In the genomic region with DNA sequence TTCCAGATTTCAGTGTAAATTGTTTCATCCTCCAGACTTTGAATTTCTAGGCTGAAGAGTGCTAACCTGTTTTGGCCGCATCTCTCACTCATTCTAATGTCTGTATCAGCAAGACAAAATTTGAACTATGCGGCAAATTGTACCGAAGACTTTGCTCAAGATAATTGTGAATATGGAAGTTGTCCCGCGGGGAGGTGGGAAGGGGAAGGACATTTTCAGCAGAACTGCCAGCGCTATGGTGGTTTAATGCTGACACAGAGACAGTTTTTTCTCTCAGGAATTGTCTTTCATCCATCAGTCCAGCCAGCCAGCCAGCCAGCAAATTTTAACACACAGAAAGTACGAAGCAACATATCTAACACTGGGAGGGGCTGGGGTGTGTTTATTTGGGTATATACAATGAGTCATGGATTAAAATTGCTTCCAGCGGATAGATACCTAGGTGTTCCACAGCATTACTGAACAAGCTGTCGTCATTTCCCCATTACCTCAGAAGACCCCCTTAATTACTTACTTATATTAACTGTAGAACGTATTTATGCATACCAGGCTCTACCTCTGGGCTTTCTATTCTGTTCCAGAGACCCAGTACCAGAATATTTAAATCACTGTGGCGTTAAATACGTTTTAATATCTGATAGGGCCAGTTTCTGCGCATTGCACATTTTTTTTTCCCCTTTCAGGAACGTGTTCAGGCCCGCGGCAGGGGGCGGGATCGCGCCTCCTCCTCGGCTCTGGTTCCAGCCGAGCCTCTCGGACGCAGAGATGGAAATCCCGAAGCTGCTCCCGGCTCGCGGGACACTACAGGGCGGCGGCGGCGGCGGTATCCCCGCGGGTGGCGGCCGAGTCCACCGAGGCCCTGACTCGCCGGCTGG, we compare ENCODE assay signal across 8 cellular contexts. TPM values are rescaled to one million over a fixed set of nuclear protein-coding genes. Genes with fewer than 3 reads are reported as not detected.
DNase-seq lines count a peak whose midpoint lies in the region; ATAC-seq and TF ChIP-seq lines count a peak whose summit lies in the region.
"Not testable (repeated sequence)": the region's sequence is repeated elsewhere in the genome, so short reads cannot be mapped to it uniquely, and the experiment has no call there.

A gene (plus strand): TSS at position 728 of the 875 bp plus-strand sequence. CDS start 38 bp downstream, at position 766.

- peak in 2 of 7 experiments; percentile 17 to 40 for DNase-seq in CD8-positive, alpha-beta T cell
- DNase-seq in NCI-H2227 (lab: John Stamatoyannopoulos, UW; ENCODE audit: unreplicated experiment) = peak; percentile 42
- DNase-seq in activated CD8-positive, alpha-beta T cell treated with anti-CD3 and anti-CD28 coated beads, Interleukin-2, amount 10 ng/mL, durations not matched to agents 7 days and 5 days = peak; percentile 21
- DNase-seq in endothelial cell (ENCODE audit: low spot score); right lobe of liver: not testable (repeated sequence)

- TF ChIP-seq POLR2A in right lobe of liver (IDR thresholded peaks at IDR 0.05) = not testable (repeated sequence)

- H3K27ac Mint-ChIP-seq in CD8-positive, alpha-beta T cell = peak within 1 kb of the TSS; percentile 97
- H3K27ac Mint-ChIP-seq in activated CD8-positive, alpha-beta T cell treated with anti-CD3 and anti-CD28 coated beads, Interleukin-2, amount 10 ng/mL, durations not matched to agents 7 days and 5 days = peak within 1 kb of the TSS; percentile 79
- H3K27ac Mint-ChIP-seq in endothelial cell (ENCODE audit: unreplicated experiment) = peak within 1 kb of the TSS; percentile 83

- POLR2A ChIA-PET in CD8-positive, alpha-beta T cell (lab: Charles Lee); activated CD8-positive, alpha-beta T cell treated with anti-CD3 and anti-CD28 coated beads, Interleukin-2, amount 10 ng/mL, durations not matched to agents 7 days and 5 days (lab: Charles Lee): not testable (repeated sequence)

- H3K36me3 Mint-ChIP-seq in CD8-positive, alpha-beta T cell = peaks cover 24% of the 10 kb centered on the region
- peaks cover 17% of the 10 kb centered on the region for H3K36me3 Mint-ChIP-seq in activated CD8-positive, alpha-beta T cell treated with anti-CD3 and anti-CD28 coated beads, Interleukin-2, amount 10 ng/mL, durations not matched to agents 7 days and 5 days (ENCODE audit: low read depth)
- not testable (repeated sequence) for H3K36me3 Mint-ChIP-seq in endothelial cell (ENCODE audit: low read depth, unreplicated experiment)

- not testable (repeated sequence) for H3K27me3 ChIP-seq in CD8-positive, alpha-beta T cell (ENCODE audit: insufficient read depth, low read length); right lobe of liver

- TF ChIP-seq CTCF in CD8-positive, alpha-beta T cell (IDR thresholded peaks at IDR 0.05); endothelial cell (IDR thresholded peaks at IDR 0.05; ENCODE audit: unreplicated experiment); right lobe of liver (IDR thresholded peaks at IDR 0.05): not testable (repeated sequence)

- H3K27ac ChIP-seq in CD8-positive, alpha-beta T cell (ENCODE audit: low read depth, low read length) = peak within 1 kb of the TSS; percentile 60
- H3K27ac ChIP-seq in right lobe of liver (peak within 1 kb of the TSS; percentile 84 to 93 (median 85)), skin epidermis (peak within 1 kb of the TSS in 20 of 21 experiments; percentile 75 to 99 (median 91))

- peak within 1 kb of the TSS; percentile 81 for H3K4me3 Mint-ChIP-seq in CD8-positive, alpha-beta T cell
- peak within 1 kb of the TSS; percentile 69 for H3K4me3 Mint-ChIP-seq in activated CD8-positive, alpha-beta T cell treated with anti-CD3 and anti-CD28 coated beads, Interleukin-2, amount 10 ng/mL, durations not matched to agents 7 days and 5 days
- peak within 1 kb of the TSS; percentile 92 for H3K4me3 Mint-ChIP-seq in endothelial cell (ENCODE audit: unreplicated experiment)

- not testable (repeated sequence) for H3K27me3 Mint-ChIP-seq in CD8-positive, alpha-beta T cell (ENCODE audit: low read depth); activated CD8-positive, alpha-beta T cell treated with anti-CD3 and anti-CD28 coated beads, Interleukin-2, amount 10 ng/mL, durations not matched to agents 7 days and 5 days (ENCODE audit: low read depth); endothelial cell (ENCODE audit: unreplicated experiment)

- peak; percentile 71 for ATAC-seq in CD8-positive, alpha-beta T cell
- ATAC-seq in GM19452 (IDR thresholded peaks at IDR 0.05; ENCODE audit: unreplicated experiment) = peak; percentile 56
- ATAC-seq in HG03097 (IDR thresholded peaks at IDR 0.05; ENCODE audit: low FRiP score, unreplicated experiment) = peak; percentile 42
- ATAC-seq in activated CD8-positive, alpha-beta T cell treated with anti-CD3 and anti-CD28 coated beads, Interleukin-2, amount 10 ng/mL, durations not matched to agents 7 days and 5 days = peak; percentile 65
- ATAC-seq in right lobe of liver = peak; percentile 53 to 71 (median 63)

- H3K9me3 ChIP-seq in CD8-positive, alpha-beta T cell (ENCODE audit: low read length); right lobe of liver: not testable (repeated sequence)

- intact Hi-C loops in CD8-positive, alpha-beta T cell (cut with DNase I, micrococcal nuclease) = loop anchor here in 1 of 2 experiments (2.0 to 10.0 kb wide), 5 partner anchors 307 to 1877 kb away; a partner anchor contains a TSS
- intact Hi-C loops in right lobe of liver (cut with DNase I) = not testable (repeated sequence)

- H3K4me1 ChIP-seq in CD8-positive, alpha-beta T cell (ENCODE audit: insufficient read depth, low read length) = peaks cover 32% of the 10 kb centered on the region
- H3K4me1 ChIP-seq in right lobe of liver = not testable (repeated sequence)

- 22% methylated on average over 14 of the region's 39 CpGs for WGBS in right lobe of liver (ENCODE audit: insufficient coverage, low coverage, low lambda C conversion rate, missing lambda C conversion rate)

- CTCF ChIA-PET in CD8-positive, alpha-beta T cell (lab: Charles Lee); activated CD8-positive, alpha-beta T cell treated with anti-CD3 and anti-CD28 coated beads, Interleukin-2, amount 10 ng/mL, durations not matched to agents 7 days and 5 days (lab: Charles Lee): not testable (repeated sequence)

- not testable (repeated sequence) for H3K9me3 Mint-ChIP-seq in CD8-positive, alpha-beta T cell; activated CD8-positive, alpha-beta T cell treated with anti-CD3 and anti-CD28 coated beads, Interleukin-2, amount 10 ng/mL, durations not matched to agents 7 days and 5 days (ENCODE audit: insufficient read depth); endothelial cell (ENCODE audit: unreplicated experiment)

- peak within 1 kb of the TSS; percentile 39 for H3K4me3 ChIP-seq in CD8-positive, alpha-beta T cell (ENCODE audit: low read depth, low read length)
- H3K4me3 ChIP-seq in right lobe of liver (peak within 1 kb of the TSS; percentile 39 to 68 (median 56)), skin epidermis (peak within 1 kb of the TSS; percentile 42 to 60 (median 58))

- peaks cover 44% of the 10 kb centered on the region for H3K4me1 Mint-ChIP-seq in CD8-positive, alpha-beta T cell (ENCODE audit: low read depth)
- H3K4me1 Mint-ChIP-seq in activated CD8-positive, alpha-beta T cell treated with anti-CD3 and anti-CD28 coated beads, Interleukin-2, amount 10 ng/mL, durations not matched to agents 7 days and 5 days (ENCODE audit: low read depth) = peaks cover 41% of the 10 kb centered on the region
- H3K4me1 Mint-ChIP-seq in endothelial cell (ENCODE audit: unreplicated experiment) = peaks cover 20% of the 10 kb centered on the region

- H3K36me3 ChIP-seq in CD8-positive, alpha-beta T cell (ENCODE audit: insufficient read depth, low read length); right lobe of liver: not testable (repeated sequence)

RNA-seq across cellular contexts. Expression of the gene that starts here (rescaled TPM):
- total RNA-seq in CD8-positive, alpha-beta T cell = 10 to 100 TPM; 27.7 to 30.2 TPM
- total RNA-seq in activated CD8-positive, alpha-beta T cell treated with anti-CD3 and anti-CD28 coated beads, Interleukin-2, amount 10 ng/mL, durations not matched to agents 7 days and 5 days = 1 to 10 TPM; 4.5 TPM
- total RNA-seq in endothelial cell (ENCODE audit: unreplicated experiment) = 7.5 TPM
- total RNA-seq in right lobe of liver = 10 to 100 TPM in 4 of 6 experiments, 1 to 10 TPM in 2; 3.8 to 13.8 (median 11.2) TPM
